In genomic region chr4:168667397-168667796, GRCh38 we compare ENCODE assay signal across 29 cellular contexts.
DNase-seq lines count a peak whose midpoint lies in the region; ATAC-seq and TF ChIP-seq lines count a peak whose summit lies in the region.
"Had no signal": no experiment of that assay in that cellular context is flagged by ENCODE, and none has a peak within 500 bp of the region (broad histone marks: within the 10 kb centered on the region; RNA-seq: fewer than 3 reads in every experiment).

No MANE protein-coding gene starts in this region.

- intact Hi-C loops in left ventricle myocardium inferior (cut with micrococcal nuclease), result no loop called here
- intact Hi-C loops in uterus (cut with DNase I; ENCODE audit: low total_unique reads), result no loop called here
- intact Hi-C loops in activated CD4-positive, alpha-beta T cell treated with anti-CD3 and anti-CD28 coated beads for 36 hours (cut with DNase I, micrococcal nuclease), result no loop called here

- in situ Hi-C loops in G401 (cut with HindIII; ENCODE audit: low sequenced_read_pairs), result no loop called here

- no peak for TF ChIP-seq CTCF in cardiac muscle cell (IDR thresholded peaks at IDR 0.05; ENCODE audit: low read depth, low read length)
- TF ChIP-seq CTCF in left ventricle myocardium inferior (IDR thresholded peaks at IDR 0.05; ENCODE audit: borderline replicate concordance), result no peak
- TF ChIP-seq CTCF in osteocyte (IDR thresholded peaks at IDR 0.05), result no peak
- no peak for TF ChIP-seq CTCF in uterus (IDR thresholded peaks at IDR 0.05)

- H3K4me3 ChIP-seq in cardiac muscle cell (no peak overlapping the region), left ventricle myocardium inferior (no peak overlapping the region), uterus (no peak overlapping the region)
- H3K4me3 ChIP-seq: ascending aorta, heart left ventricle, neural progenitor cell, skin epidermis, upper lobe of left lung had no signal

- no peak for ATAC-seq in activated CD4-positive, alpha-beta T cell treated with anti-CD3 and anti-CD28 coated beads for 36 hours
- ATAC-seq: heart left ventricle; stimulated activated naive B cell treated with anti-CD40 and anti-IgM and Interleukin-4, amounts not matched to agents 10 μg/mL and 1 μg/mL and 100 μg/mL, for 72 hours had no signal

- H3K4me3 Mint-ChIP-seq in osteocyte (ENCODE audit: unreplicated experiment), result peak overlapping the region; percentile 49
- no peak overlapping the region for H3K4me3 Mint-ChIP-seq in activated CD4-positive, alpha-beta T cell treated with anti-CD3 and anti-CD28 coated beads for 36 hours
- H3K4me3 Mint-ChIP-seq: activated naive CD8-positive, alpha-beta T cell treated with anti-CD3 and anti-CD28 coated beads, Interleukin-2, amount 10 ng/mL, durations not matched to agents 7 days and 5 days; activated T-cell treated with anti-CD3 and anti-CD28 coated beads, Interleukin-2, amount 50 U/mL, for 24 hours; IgD-negative memory B cell; neural progenitor cell; stimulated activated naive B cell treated with anti-CD40 and anti-IgM and Interleukin-4, amounts not matched to agents 10 μg/mL and 1 μg/mL and 100 μg/mL, for 72 hours; WTC11 had no signal

- H3K36me3 Mint-ChIP-seq in osteocyte (ENCODE audit: unreplicated experiment), result peaks cover 19% of the 10 kb centered on the region
- no peaks in the 10 kb centered on the region for H3K36me3 Mint-ChIP-seq in activated CD4-positive, alpha-beta T cell treated with anti-CD3 and anti-CD28 coated beads for 36 hours (ENCODE audit: low read depth)
- H3K36me3 Mint-ChIP-seq: activated naive CD8-positive, alpha-beta T cell treated with anti-CD3 and anti-CD28 coated beads, Interleukin-2, amount 10 ng/mL, durations not matched to agents 7 days and 5 days; stimulated activated naive B cell treated with anti-CD40 and anti-IgM and Interleukin-4, amounts not matched to agents 10 μg/mL and 1 μg/mL and 100 μg/mL, for 72 hours; WTC11 had no signal

- H3K9me3 ChIP-seq in cardiac muscle cell (ENCODE audit: low read depth), result no peaks in the 10 kb centered on the region
- no peaks in the 10 kb centered on the region for H3K9me3 ChIP-seq in left ventricle myocardium inferior (replicated peaks)
- H3K9me3 ChIP-seq in uterus, result no peaks in the 10 kb centered on the region
- H3K9me3 ChIP-seq: ascending aorta, heart left ventricle, SK-N-SH, upper lobe of left lung had no signal

- peak overlapping the region; percentile 97 for H3K27ac Mint-ChIP-seq in osteocyte (ENCODE audit: unreplicated experiment)
- H3K27ac Mint-ChIP-seq in activated CD4-positive, alpha-beta T cell treated with anti-CD3 and anti-CD28 coated beads for 36 hours, result no peak overlapping the region
- H3K27ac Mint-ChIP-seq: activated naive CD8-positive, alpha-beta T cell treated with anti-CD3 and anti-CD28 coated beads, Interleukin-2, amount 10 ng/mL, durations not matched to agents 7 days and 5 days; activated T-cell treated with anti-CD3 and anti-CD28 coated beads, Interleukin-2, amount 50 U/mL, for 24 hours; IgD-negative memory B cell; neural progenitor cell; stimulated activated naive B cell treated with anti-CD40 and anti-IgM and Interleukin-4, amounts not matched to agents 10 μg/mL and 1 μg/mL and 100 μg/mL, for 72 hours; WTC11 had no signal

- H3K27ac ChIP-seq in cardiac muscle cell, result peak overlapping the region; percentile 58
- no peak overlapping the region for H3K27ac ChIP-seq in left ventricle myocardium inferior (replicated peaks)
- H3K27ac ChIP-seq in uterus, result peak overlapping the region; percentile 60 to 77
- H3K27ac ChIP-seq: ascending aorta, foreskin keratinocyte, neural progenitor cell, upper lobe of left lung had no signal

- no peaks in the 10 kb centered on the region for H3K27me3 Mint-ChIP-seq in osteocyte (ENCODE audit: unreplicated experiment)
- no peaks in the 10 kb centered on the region for H3K27me3 Mint-ChIP-seq in activated CD4-positive, alpha-beta T cell treated with anti-CD3 and anti-CD28 coated beads for 36 hours
- H3K27me3 Mint-ChIP-seq: IgD-negative memory B cell had no signal

- CTCF ChIA-PET in activated CD4-positive, alpha-beta T cell treated with anti-CD3 and anti-CD28 coated beads for 36 hours (lab: Charles Lee), result no interaction called here

- H3K9me3 Mint-ChIP-seq in osteocyte (ENCODE audit: unreplicated experiment), result no peaks in the 10 kb centered on the region
- no peaks in the 10 kb centered on the region for H3K9me3 Mint-ChIP-seq in activated CD4-positive, alpha-beta T cell treated with anti-CD3 and anti-CD28 coated beads for 36 hours (ENCODE audit: low read depth)
- H3K9me3 Mint-ChIP-seq: activated naive CD8-positive, alpha-beta T cell treated with anti-CD3 and anti-CD28 coated beads, Interleukin-2, amount 10 ng/mL, durations not matched to agents 7 days and 5 days; activated T-cell treated with anti-CD3 and anti-CD28 coated beads, Interleukin-2, amount 50 U/mL, for 24 hours; IgD-negative memory B cell; neural progenitor cell; stimulated activated naive B cell treated with anti-CD40 and anti-IgM and Interleukin-4, amounts not matched to agents 10 μg/mL and 1 μg/mL and 100 μg/mL, for 72 hours; WTC11 had no signal

- H3K4me1 ChIP-seq in cardiac muscle cell (ENCODE audit: low read depth), result peaks cover 20% of the 10 kb centered on the region
- H3K4me1 ChIP-seq in left ventricle myocardium inferior, result peaks cover 40% of the 10 kb centered on the region
- H3K4me1 ChIP-seq in uterus, result no peaks in the 10 kb centered on the region
- H3K4me1 ChIP-seq: upper lobe of left lung had no signal

- no peak for TF ChIP-seq POLR2A in uterus (IDR thresholded peaks at IDR 0.05)

- no peaks in the 10 kb centered on the region for H3K27me3 ChIP-seq in cardiac muscle cell
- H3K27me3 ChIP-seq in left ventricle myocardium inferior (ENCODE audit: low read depth), result no peaks in the 10 kb centered on the region
- no peaks in the 10 kb centered on the region for H3K27me3 ChIP-seq in uterus
- H3K27me3 ChIP-seq: ascending aorta, foreskin keratinocyte, heart left ventricle, neural progenitor cell, upper lobe of left lung had no signal

- peaks cover 64% of the 10 kb centered on the region for H3K4me1 Mint-ChIP-seq in osteocyte (ENCODE audit: unreplicated experiment)
- no peaks in the 10 kb centered on the region for H3K4me1 Mint-ChIP-seq in activated CD4-positive, alpha-beta T cell treated with anti-CD3 and anti-CD28 coated beads for 36 hours
- H3K4me1 Mint-ChIP-seq: activated naive CD8-positive, alpha-beta T cell treated with anti-CD3 and anti-CD28 coated beads, Interleukin-2, amount 10 ng/mL, durations not matched to agents 7 days and 5 days had no signal

- no peak for DNase-seq in cardiac muscle cell (ENCODE audit: low read depth in 1 of 2, low spot score in 1 of 2)
- DNase-seq in left ventricle myocardium inferior, result no peak
- peak; percentile 56 for DNase-seq in fibroblast of peridontal ligament (ENCODE audit: extremely low read depth)
- no peak for DNase-seq in osteocyte (ENCODE audit: extremely low spot score, unreplicated experiment)
- DNase-seq in uterus, result no peak
- DNase-seq in activated CD4-positive, alpha-beta T cell treated with anti-CD3 and anti-CD28 coated beads for 36 hours, result no peak
- DNase-seq in occipital lobe (lab: John Stamatoyannopoulos, UW), result no peak
- no peak for DNase-seq in G401 (ENCODE audit: low spot score)
- DNase-seq: activated CD4-positive, alpha-beta T cell treated with anti-CD3 and anti-CD28 coated beads, Interleukin-2, amount 50 U/mL, for 1 hour; activated gamma-delta T cell treated with Interleukin-2 at 50 U/mL for 16 hours; activated naive CD8-positive, alpha-beta T cell treated with anti-CD3 and anti-CD28 coated beads, Interleukin-2, amount 10 ng/mL, durations not matched to agents 7 days and 5 days; activated T-cell treated with anti-CD3 and anti-CD28 coated beads, Interleukin-2, amount 50 U/mL, for 24 hours; Calu3; cortex of kidney; DMS79; effector memory CD4-positive, alpha-beta T cell; foreskin keratinocyte; GDM1; heart left ventricle; NCI-H146; NCI-H510A; SK-N-SH; stimulated activated naive B cell treated with anti-CD40 and anti-IgM and Interleukin-4, amounts not matched to agents 10 μg/mL and 1 μg/mL and 100 μg/mL, for 72 hours; upper lobe of left lung had no signal

- H3K36me3 ChIP-seq in cardiac muscle cell, result peaks cover 12% of the 10 kb centered on the region
- H3K36me3 ChIP-seq in left ventricle myocardium inferior, result no peaks in the 10 kb centered on the region
- no peaks in the 10 kb centered on the region for H3K36me3 ChIP-seq in uterus
- H3K36me3 ChIP-seq: ascending aorta, neural progenitor cell, upper lobe of left lung had no signal

- POLR2A ChIA-PET in activated CD4-positive, alpha-beta T cell treated with anti-CD3 and anti-CD28 coated beads for 36 hours (lab: Charles Lee), result no interaction called here
